ENCODE assay signal across 8 cellular contexts in the genomic region with DNA sequence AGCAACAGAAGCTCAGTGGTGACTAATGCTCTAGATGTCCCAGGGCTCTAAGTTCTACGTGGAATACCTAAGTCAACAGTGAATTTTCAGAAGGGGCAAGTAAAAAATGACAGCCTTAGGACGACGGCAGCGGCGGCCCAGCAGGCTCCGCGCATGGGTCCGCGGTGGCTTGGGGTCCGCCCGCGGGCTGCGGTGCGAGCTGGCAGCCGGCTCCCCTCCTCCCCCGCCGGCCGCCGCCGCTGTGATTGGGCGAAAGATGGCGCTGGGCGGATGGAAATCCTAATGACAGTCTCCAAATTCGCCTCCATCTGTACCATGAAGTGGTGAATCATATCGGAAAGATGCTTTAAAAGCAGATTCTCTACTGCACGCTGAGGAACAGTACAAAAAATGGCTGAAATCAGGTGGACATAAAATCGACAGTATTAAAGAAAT.
DNase-seq lines count a peak whose midpoint lies in the region; ATAC-seq and TF ChIP-seq lines count a peak whose summit lies in the region.

No MANE protein-coding gene starts in this region.

- no peaks in the 10 kb centered on the region for H3K9me3 ChIP-seq in heart right ventricle
- no peaks in the 10 kb centered on the region for H3K9me3 ChIP-seq in psoas muscle

- peak; percentile 65 to 75 for ATAC-seq in activated CD4-positive, CD25-positive, alpha-beta regulatory T cell treated with anti-CD3 and anti-CD28 coated beads, Interleukin-2, amount 50 U/mL, for 24 hours
- ATAC-seq in heart right ventricle (peak; percentile 46 to 73 (median 60)), psoas muscle (peak; percentile 52 to 79 (median 68)), GM19397 (IDR thresholded peaks at IDR 0.05; ENCODE audit: unreplicated experiment) (no peak)

- H3K27me3 ChIP-seq in heart right ventricle (peaks cover 0 to 27% (median 0%) of the 10 kb centered on the region in 7 donors), psoas muscle (ENCODE audit: insufficient read depth in 3 of 3, low read length in 2 of 3) (no peaks in the 10 kb centered on the region)

- no peaks in the 10 kb centered on the region for H3K9me3 Mint-ChIP-seq in activated naive CD8-positive, alpha-beta T cell (ENCODE audit: low read depth)

- WGBS in heart right ventricle, 2 donors = 1 to 4% methylated on average over 27 of the region's 27 CpGs
- WGBS in psoas muscle, 3 donors = 0 to 3% (median 1%) methylated on average over 27 of the region's 27 CpGs

- peak in 2 of 9 donors; percentile 4 to 25 for TF ChIP-seq CTCF in heart right ventricle (IDR thresholded peaks at IDR 0.05)
- peak; percentile 4 for TF ChIP-seq CTCF in psoas muscle (IDR thresholded peaks at IDR 0.05)

- H3K4me3 Mint-ChIP-seq in activated naive CD8-positive, alpha-beta T cell = peak overlapping the region; percentile 63

- H3K27ac Mint-ChIP-seq in activated naive CD8-positive, alpha-beta T cell = no peak overlapping the region

- H3K36me3 Mint-ChIP-seq in activated naive CD8-positive, alpha-beta T cell = peaks cover 2% of the 10 kb centered on the region

- H3K4me3 ChIP-seq in heart right ventricle (peak overlapping the region; percentile 3 to 55 (median 43)), psoas muscle (peak overlapping the region; percentile 68)

- peaks cover 9% of the 10 kb centered on the region for H3K27me3 Mint-ChIP-seq in activated naive CD8-positive, alpha-beta T cell

- peaks cover 5% of the 10 kb centered on the region for H3K4me1 Mint-ChIP-seq in activated naive CD8-positive, alpha-beta T cell (ENCODE audit: low read depth)

- no peaks in the 10 kb centered on the region for H3K36me3 ChIP-seq in heart right ventricle
- H3K36me3 ChIP-seq in psoas muscle (ENCODE audit: insufficient read depth in 1 of 2, low read depth in 1 of 2) = no peaks in the 10 kb centered on the region

- no peak for DNase-seq in activated CD4-positive, CD25-positive, alpha-beta regulatory T cell (lab: John Stamatoyannopoulos, UW)
- DNase-seq in NCI-H82 (lab: John Stamatoyannopoulos, UW) (peak; percentile 83), heart right ventricle (peak; percentile 33 to 40), psoas muscle (peak in 1 of 2 donors; percentile 38), cerebellar nuclear complex (lab: John Stamatoyannopoulos, UW) (no peak)

- peaks cover 0 to 18% (median 0%) of the 10 kb centered on the region in 9 donors for H3K4me1 ChIP-seq in heart right ventricle
- H3K4me1 ChIP-seq in psoas muscle = peaks cover 25% of the 10 kb centered on the region

- intact Hi-C loops in heart right ventricle (cut with DNase I) (loop anchor here in 1 of 10 donors (10.0 kb wide), 1 partner anchor 213 kb away; no protein-coding TSS in a partner anchor), psoas muscle (cut with DNase I) (no loop called here)

- H3K27ac ChIP-seq in heart right ventricle (peak overlapping the region in 3 of 10 donors; percentile 40 to 70 (median 67)), psoas muscle (peak overlapping the region; percentile 80)

Comparison
In these comparisons a context has a peak if more than half of its experiments do, and no peak if none do; other contexts are left out.
1. DNase-seq: peak in NCI-H82 (single experiment) and heart right ventricle (2 of 2); none in activated CD4-positive, CD25-positive, alpha-beta regulatory T cell (0 of 4) and cerebellar nuclear complex (0 of 2).